1 cellular context compared by ENCODE assay signal in genomic region chr15:32636908-32637567, GRCh38.
TF ChIP-seq lines count a peak whose summit lies in the region.

No MANE protein-coding gene starts in this region.

TF ChIP-seq in GM12878, 131 proteins besides CTCF, POLR2A, EP300 and RAD21:
- TF ChIP-seq BMI1 (IDR thresholded peaks at IDR 0.05; ENCODE audit: borderline replicate concordance) (no peak), PAX5 (IDR thresholded peaks at IDR 0.05; ENCODE audit: borderline replicate concordance, low read depth, low read length) (0 out of 2 replicates have a peak, but pooled peaks have one; percentile 39), PKNOX1 (IDR thresholded peaks at IDR 0.05) (no peak), MLLT1 (IDR thresholded peaks at IDR 0.05) (no peak), POLR2AphosphoS5 (IDR thresholded peaks at IDR 0.05; ENCODE audit: low read length) (0 out of 2 replicates have a peak, but pooled peaks have one; percentile 26), ATF7 (IDR thresholded peaks at IDR 0.05; ENCODE audit: low read depth) (no peak), TAF1 (IDR thresholded peaks at IDR 0.05; ENCODE audit: borderline replicate concordance, low read depth, low read length) (no peak), JUND (IDR thresholded peaks at IDR 0.05; ENCODE audit: low read depth, low read length) (no peak), FOXM1 (IDR thresholded peaks at IDR 0.05; ENCODE audit: low read depth, low read length) (no peak), CHD1 (IDR thresholded peaks at IDR 0.05; ENCODE audit: low read depth, low read length) (no peak), MEF2B (IDR thresholded peaks at IDR 0.05; ENCODE audit: partially characterized antibody, poor library complexity, severe bottlenecking) (no peak), ATF2 (IDR thresholded peaks at IDR 0.05; ENCODE audit: low read length) (peak; percentile 49; the same call in 1 of the 2 replicates), SIX5 (IDR thresholded peaks at IDR 0.05; ENCODE audit: low read depth, low read length, severe bottlenecking) (no peak), CEBPB (IDR thresholded peaks at IDR 0.05; ENCODE audit: borderline replicate concordance in 1 of 2, low read depth in 2 of 2, low read length in 2 of 2) (no peak), MTA2 (IDR thresholded peaks at IDR 0.05; ENCODE audit: low read depth) (no peak), IKZF1 (conservative IDR thresholded peaks at IDR 0.05) (no peak), MAX (IDR thresholded peaks at IDR 0.05; ENCODE audit: low read depth, low read length) (no peak), FOS (IDR thresholded peaks at IDR 0.05; ENCODE audit: borderline replicate concordance, extremely low read depth, insufficient read length) (no peak), BCL3 (IDR thresholded peaks at IDR 0.05; ENCODE audit: borderline replicate concordance, insufficient read depth, low read depth, low read length, poor library complexity, severe bottlenecking) (peak; percentile 33)
